Comparison of ENCODE assay signal across 8 cellular contexts in genomic region chr2:20661028-20661980, GRCh38.
DNase-seq lines count a peak whose midpoint lies in the region; ATAC-seq and TF ChIP-seq lines count a peak whose summit lies in the region.

No MANE protein-coding gene starts in this region.

- no peak overlapping the region for H3K27ac ChIP-seq in VCaP

- TF ChIP-seq CTCF in VCaP (conservative IDR thresholded peaks at IDR 0.05) (peak; percentile 95), cardiac fibroblast (IDR thresholded peaks at IDR 0.05; ENCODE audit: low read depth, low read length) (peak; percentile 96)

- H3K4me3 ChIP-seq in cardiac fibroblast (replicated peaks in 1 of 2; ENCODE audit: low read depth in 2 of 2, low read length in 2 of 2): no peak overlapping the region

- ATAC-seq in HG02759 (IDR thresholded peaks at IDR 0.05; ENCODE audit: unreplicated experiment): peak; percentile 73

- peak; percentile 75 for DNase-seq in SIG-M5 treated with dmso at 0.1 percent for 504 hours (lab: John Stamatoyannopoulos, UW; ENCODE audit: unreplicated experiment)
- DNase-seq in SIG-M5 (lab: John Stamatoyannopoulos, UW): no peak
- DNase-seq in NCI-H187 (lab: John Stamatoyannopoulos, UW): peak; percentile 26 to 63
- DNase-seq in cardiac fibroblast (ENCODE audit: low read depth in 2 of 2): peak; percentile 85 to 87
- peak; percentile 65 for DNase-seq in iris pigment epithelial cell (ENCODE audit: low read depth)
- DNase-seq in stimulated activated CD4-positive, alpha-beta T cell treated with anti-CD3 and anti-CD28 coated beads, Interleukin-2, amount 100 ng/mL, for 24 hours: peak; percentile 67 to 70
